ENCODE assay signal across 8 cellular contexts in genomic region chr11:125625594-125626380, GRCh38. TPM values are rescaled to one million over a fixed set of nuclear protein-coding genes. Genes with fewer than 3 reads are reported as not detected.
A peak's percentile ranks its signal among the peaks of the same experiment; 100 is the strongest.
DNase-seq lines count a peak whose midpoint lies in the region; ATAC-seq and TF ChIP-seq lines count a peak whose summit lies in the region.

No MANE protein-coding gene starts in this region.

- no peaks in the 10 kb centered on the region for H3K27me3 ChIP-seq in CD4-positive, alpha-beta T cell (ENCODE audit: control insufficient read depth, insufficient read depth, low read length)

- no peaks in the 10 kb centered on the region for H3K9me3 Mint-ChIP-seq in CD4-positive, alpha-beta T cell
- H3K9me3 Mint-ChIP-seq in activated CD8-positive, alpha-beta T cell treated with anti-CD3 and anti-CD28 coated beads, Interleukin-2, amount 10 ng/mL, durations not matched to agents 7 days and 5 days (ENCODE audit: insufficient read depth): no peaks in the 10 kb centered on the region

- peaks cover 22% of the 10 kb centered on the region for H3K4me1 Mint-ChIP-seq in CD4-positive, alpha-beta T cell (ENCODE audit: low read depth)
- peaks cover 29% of the 10 kb centered on the region for H3K4me1 Mint-ChIP-seq in activated CD8-positive, alpha-beta T cell treated with anti-CD3 and anti-CD28 coated beads, Interleukin-2, amount 10 ng/mL, durations not matched to agents 7 days and 5 days (ENCODE audit: low read depth)

- intact Hi-C loops in CD4-positive, alpha-beta T cell (cut with DNase I, micrococcal nuclease): loop anchor here (1.0 to 10.0 kb wide), 12 partner anchors 29 to 659 kb away; partner anchors contain the start of genes HYLS1 (in 2 of the 2), CDON (in 1 of the 2), DDX25 (in 1 of the 2) and EI24 (in 1 of the 2)

- peak overlapping the region; percentile 94 for H3K27ac ChIP-seq in CD4-positive, alpha-beta T cell (ENCODE audit: low read depth, low read length)

- peak overlapping the region; percentile 100 for H3K4me3 Mint-ChIP-seq in CD4-positive, alpha-beta T cell
- peak overlapping the region; percentile 90 for H3K4me3 Mint-ChIP-seq in activated CD8-positive, alpha-beta T cell treated with anti-CD3 and anti-CD28 coated beads, Interleukin-2, amount 10 ng/mL, durations not matched to agents 7 days and 5 days

- H3K36me3 Mint-ChIP-seq in CD4-positive, alpha-beta T cell (ENCODE audit: low read depth): peaks cover 26% of the 10 kb centered on the region
- H3K36me3 Mint-ChIP-seq in activated CD8-positive, alpha-beta T cell treated with anti-CD3 and anti-CD28 coated beads, Interleukin-2, amount 10 ng/mL, durations not matched to agents 7 days and 5 days (ENCODE audit: low read depth): peaks cover 50% of the 10 kb centered on the region

- H3K9me3 ChIP-seq in CD4-positive, alpha-beta T cell (ENCODE audit: control insufficient read depth, low read length): no peaks in the 10 kb centered on the region

- peak overlapping the region; percentile 66 for H3K27ac Mint-ChIP-seq in CD4-positive, alpha-beta T cell
- peak overlapping the region; percentile 97 for H3K27ac Mint-ChIP-seq in activated CD8-positive, alpha-beta T cell treated with anti-CD3 and anti-CD28 coated beads, Interleukin-2, amount 10 ng/mL, durations not matched to agents 7 days and 5 days

- H3K27me3 Mint-ChIP-seq in CD4-positive, alpha-beta T cell: no peaks in the 10 kb centered on the region
- H3K27me3 Mint-ChIP-seq in activated CD8-positive, alpha-beta T cell treated with anti-CD3 and anti-CD28 coated beads, Interleukin-2, amount 10 ng/mL, durations not matched to agents 7 days and 5 days (ENCODE audit: low read depth): no peaks in the 10 kb centered on the region

- TF ChIP-seq CTCF in CD4-positive, alpha-beta T cell (IDR thresholded peaks at IDR 0.05): no peak

- CTCF ChIA-PET in CD4-positive, alpha-beta T cell (lab: Charles Lee): interaction anchor here (1.3 to 1.8 kb wide), 2 partner anchors 34 to 57 kb away, joined by 4 to 5 read pairs; partner anchors contain the start of gene EI24
- CTCF ChIA-PET in activated CD8-positive, alpha-beta T cell treated with anti-CD3 and anti-CD28 coated beads, Interleukin-2, amount 10 ng/mL, durations not matched to agents 7 days and 5 days (lab: Charles Lee): interaction anchor here (0.7 to 3.1 kb wide), 13 partner anchors 8 to 262 kb away, joined by 3 to 16 read pairs (median 4); partner anchors contain the start of genes HYLS1 and STT3A

- ATAC-seq in CD4-positive, alpha-beta T cell (ENCODE audit: poor library complexity): peak; percentile 89
- peak; percentile 88 for ATAC-seq in GM19397 (IDR thresholded peaks at IDR 0.05; ENCODE audit: unreplicated experiment)
- ATAC-seq in HG03571 (IDR thresholded peaks at IDR 0.05; ENCODE audit: unreplicated experiment): peak; percentile 90
- ATAC-seq in activated CD8-positive, alpha-beta T cell treated with anti-CD3 and anti-CD28 coated beads, Interleukin-2, amount 10 ng/mL, durations not matched to agents 7 days and 5 days: peak; percentile 90

- DNase-seq in CD4-positive, alpha-beta T cell: peak; percentile 66 to 85 (median 76)
- DNase-seq in NCI-H774 (lab: John Stamatoyannopoulos, UW) (peak; percentile 91), lung microvascular endothelial cell (ENCODE audit: low read depth in 2 of 2) (peak; percentile 91)
- DNase-seq in activated CD8-positive, alpha-beta T cell treated with anti-CD3 and anti-CD28 coated beads, Interleukin-2, amount 10 ng/mL, durations not matched to agents 7 days and 5 days: peak; percentile 91
- peak; percentile 78 for DNase-seq in effector CD4-positive, alpha-beta T cell
- peak; percentile 68 to 79 (median 76) for DNase-seq in stimulated activated CD4-positive, alpha-beta T cell treated with anti-CD3 and anti-CD28 coated beads, TNF-alpha, amount 100 ng/mL, for 4 hours (ENCODE audit: low read depth in 3 of 3)

- POLR2A ChIA-PET in CD4-positive, alpha-beta T cell (lab: Charles Lee): interaction anchor here (0.8 to 5.3 kb wide), 10 partner anchors 12 to 637 kb away, joined by 3 to 61 read pairs (median 3); partner anchors contain the start of genes EI24, HYLS1, PUS3 and RPUSD4
- POLR2A ChIA-PET in activated CD8-positive, alpha-beta T cell treated with anti-CD3 and anti-CD28 coated beads, Interleukin-2, amount 10 ng/mL, durations not matched to agents 7 days and 5 days (lab: Charles Lee): interaction anchor here (0.6 to 3.0 kb wide), 17 partner anchors 9 to 693 kb away, joined by 3 to 32 read pairs (median 4); partner anchors contain the start of genes EI24, HYLS1, PUS3 and STT3A

RNA-seq across cellular contexts. Expression of gene CHEK1, which starts 0.8 kb away (rescaled TPM):
- total RNA-seq in CD4-positive, alpha-beta T cell: 1 to 10 TPM; 6.8 to 7.8 TPM
- total RNA-seq in activated CD8-positive, alpha-beta T cell treated with anti-CD3 and anti-CD28 coated beads, Interleukin-2, amount 10 ng/mL, durations not matched to agents 7 days and 5 days: 100 to 1,000 TPM; 102 to 106 TPM
- total RNA-seq in lung microvascular endothelial cell: 7.9 and 16.8 TPM in 2 replicates

RNA-seq across cellular contexts. Expression of gene STT3A, which starts 33.1 kb away (rescaled TPM):
- total RNA-seq in CD4-positive, alpha-beta T cell: 10 to 100 TPM; 35.1 to 38.6 TPM
- 100 to 1,000 TPM; 103 to 114 TPM for total RNA-seq in activated CD8-positive, alpha-beta T cell treated with anti-CD3 and anti-CD28 coated beads, Interleukin-2, amount 10 ng/mL, durations not matched to agents 7 days and 5 days
- 141 and 204 TPM in 2 replicates for total RNA-seq in lung microvascular endothelial cell

RNA-seq across cellular contexts. Expression of gene ACRV1, which starts 54.9 kb away (rescaled TPM):
- not detected for total RNA-seq in CD4-positive, alpha-beta T cell
- not detected for total RNA-seq in activated CD8-positive, alpha-beta T cell treated with anti-CD3 and anti-CD28 coated beads, Interleukin-2, amount 10 ng/mL, durations not matched to agents 7 days and 5 days
- total RNA-seq in lung microvascular endothelial cell: under 0.01 TPM in 1 of 2 replicates, not detected in the other

RNA-seq across cellular contexts. Expression of gene EI24, which starts 56.5 kb away (rescaled TPM):
- total RNA-seq in CD4-positive, alpha-beta T cell: 10 to 100 TPM; 21.0 to 22.8 TPM
- 10 to 100 TPM; 45.8 to 46.2 TPM for total RNA-seq in activated CD8-positive, alpha-beta T cell treated with anti-CD3 and anti-CD28 coated beads, Interleukin-2, amount 10 ng/mL, durations not matched to agents 7 days and 5 days
- 96.4 and 117 TPM in 2 replicates for total RNA-seq in lung microvascular endothelial cell

Comparison
In these comparisons a context has a peak if more than half of its experiments do, and no peak if none do; other contexts are left out.
1. Peak in every context shown above with its lines: DNase-seq, ATAC-seq and H3K27ac ChIP-seq.